Comparison of ENCODE assay signal across 7 cellular contexts in genomic region chr7:18231854-18232253, GRCh38.
"Had no signal": no experiment of that assay in that cellular context is flagged by ENCODE, and none has a peak within 500 bp of the region (broad histone marks: within the 10 kb centered on the region; RNA-seq: fewer than 3 reads in every experiment).

No MANE protein-coding gene starts in this region.

- H3K9me3 ChIP-seq: HAP-1 had no signal

- H3K9ac ChIP-seq: GM23248 had no signal

- H3K27ac ChIP-seq: GM23248, HL-60 had no signal

- ATAC-seq: HCT116 had no signal

- H3K4me3 ChIP-seq: GM23248, HAP-1 had no signal

- H3K4me1 ChIP-seq: HAP-1 had no signal

- H2AFZ ChIP-seq: GM23248 had no signal

- H3K36me3 ChIP-seq: HAP-1 had no signal

- DNase-seq: GM23248, GOT3, H7, HFFc6 had no signal
